In the genomic region with DNA sequence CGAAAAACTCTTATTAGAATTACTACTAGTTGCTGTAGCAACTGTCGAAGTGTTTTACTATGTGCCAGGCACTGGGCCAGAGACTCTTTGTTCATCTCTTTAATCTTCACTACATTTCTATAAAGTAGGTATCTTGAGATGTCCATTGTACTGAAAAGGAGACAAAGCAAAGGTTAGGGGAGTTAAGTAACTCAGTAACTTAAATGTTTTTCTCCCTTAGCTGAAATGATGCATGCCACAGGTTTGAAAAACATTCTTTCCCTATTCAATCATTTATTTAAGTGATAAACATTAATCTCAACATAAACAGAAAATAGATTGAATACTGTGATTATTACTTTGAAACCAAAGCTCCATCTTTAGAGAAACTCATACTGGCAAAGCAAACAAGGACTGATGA, we compare ENCODE assay signal across 26 cellular contexts.
"Had no signal": no experiment of that assay in that cellular context is flagged by ENCODE, and none has a peak within 500 bp of the region (broad histone marks: within the 10 kb centered on the region; RNA-seq: fewer than 3 reads in every experiment).

No MANE protein-coding gene starts in this region.

- DNase-seq: Karpas-422, KBM-7, MM.1S, MV-4-11, NCI-H1092, NCI-H1105, NCI-H1417 treated with DMSO at 0.1 percent for 48 hours, NCI-H1436 treated with DMSO at 0.1 percent for 48 hours, NCI-H1694 treated with DMSO at 0.1 percent for 48 hours, NCI-H187 treated with DMSO at 0.1 percent for 48 hours, NCI-H2029, NCI-H2081, NCI-H2171 treated with DMSO at 0.1 percent for 48 hours, NCI-H226, NCI-H446 treated with DMSO at 0.1 percent for 48 hours, NCI-H510A, NCI-H524, NCI-H526, NCI-H69, NCI-H748 treated with DMSO at 0.1 percent for 48 hours, NCI-H82, PC-9, SHP77, SIG-M5, SJCRH30 had no signal

- H3K4me3 ChIP-seq: PC-9, SJCRH30, SK-N-MC had no signal
